ENCODE assay signal across 2 cellular contexts in the genomic region with DNA sequence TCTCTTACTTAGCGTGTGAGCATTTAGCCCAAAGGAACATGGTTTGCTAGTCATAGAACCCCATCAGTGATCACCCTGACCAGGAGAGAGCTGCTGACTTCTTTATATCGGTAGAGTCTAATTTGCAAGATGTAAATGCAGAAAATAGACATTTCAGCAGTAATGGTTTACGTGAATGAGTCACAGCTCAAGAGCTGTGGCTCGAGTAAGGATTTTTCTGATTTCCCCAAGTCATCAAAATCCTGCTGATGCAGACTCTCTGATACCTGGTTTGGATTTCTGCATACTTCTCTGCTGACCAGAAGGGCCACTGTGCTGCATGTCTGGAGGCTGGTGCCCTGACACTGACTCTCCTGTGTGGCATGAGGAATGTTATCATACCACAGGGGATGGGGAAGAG.
TF ChIP-seq lines count a peak whose summit lies in the region.

No MANE protein-coding gene starts in this region.

TF ChIP-seq in HepG2, 621 proteins besides CTCF, POLR2A, EP300 and RAD21:
- peak; percentile 26; the same call in 1 of the 2 replicates for TF ChIP-seq MAFF (IDR thresholded peaks at IDR 0.05; ENCODE audit: low read depth, low read length)
- no peak for TF ChIP-seq ATF4 (CRISPR knock-in tag; IDR thresholded peaks at IDR 0.05)
- TF ChIP-seq MAFK (conservative IDR thresholded peaks at IDR 0.05 in 1 of 2, IDR thresholded peaks at IDR 0.05 in 1 of 2; ENCODE audit: low read length in 2 of 2) = peak in 1 of 2 experiments; percentile 51; a peak in 2 of 4 replicates

TF ChIP-seq in GM12891, 5 proteins besides CTCF, POLR2A, EP300 and RAD21:
- TF ChIP-seq SPI1 (IDR thresholded peaks at IDR 0.05; ENCODE audit: low read depth, low read length) (no peak), PAX5 (IDR thresholded peaks at IDR 0.05; ENCODE audit: insufficient read depth, low read length, severe bottlenecking) (no peak), POLR2AphosphoS5 (IDR thresholded peaks at IDR 0.05; ENCODE audit: low read depth, low read length) (no peak), TAF1 (IDR thresholded peaks at IDR 0.05; ENCODE audit: low read depth, low read length) (no peak), POU2F2 (IDR thresholded peaks at IDR 0.05; ENCODE audit: low read depth, low read length) (no peak)
